ENCODE assay signal across 1 cellular context in genomic region chr7:332646-333398, GRCh38.
TF ChIP-seq lines count a peak whose summit lies in the region.

No MANE protein-coding gene starts in this region.

TF ChIP-seq in HepG2, 621 proteins besides CTCF, POLR2A, EP300 and RAD21 (continued from another document and continues in another):
- TF ChIP-seq ZNF446 (CRISPR knock-in tag; IDR thresholded peaks at IDR 0.05) (no peak), ZBTB40 (IDR thresholded peaks at IDR 0.05) (no peak), ZBTB40 (CRISPR knock-in tag; IDR thresholded peaks at IDR 0.05) (no peak), TBX2 (CRISPR knock-in tag; IDR thresholded peaks at IDR 0.05; ENCODE audit: borderline replicate concordance) (peak; percentile 83), ZNF12 (CRISPR knock-in tag; IDR thresholded peaks at IDR 0.05) (no peak), ZFY (CRISPR knock-in tag; IDR thresholded peaks at IDR 0.05) (peak; percentile 50), SRY (CRISPR knock-in tag; IDR thresholded peaks at IDR 0.05) (peak; percentile 23; the same call in 1 of the 2 replicates), ZSCAN31 (CRISPR knock-in tag; IDR thresholded peaks at IDR 0.05; ENCODE audit: low read depth) (peak; percentile 76; the same call in 1 of the 2 replicates), ZNF768 (CRISPR knock-in tag; IDR thresholded peaks at IDR 0.05) (0 out of 2 replicates have a peak, but pooled peaks have one; percentile 13), ZBTB14 (CRISPR knock-in tag; IDR thresholded peaks at IDR 0.05) (no peak), PREB (CRISPR knock-in tag; IDR thresholded peaks at IDR 0.05) (no peak), ZHX1 (CRISPR knock-in tag; IDR thresholded peaks at IDR 0.05; ENCODE audit: low read depth) (no peak), THAP11 (CRISPR knock-in tag; IDR thresholded peaks at IDR 0.05) (0 out of 2 replicates have a peak, but pooled peaks have one; percentile 25), SATB2 (CRISPR knock-in tag; IDR thresholded peaks at IDR 0.05) (0 out of 2 replicates have a peak, but pooled peaks have one; percentile 41), ZNF3 (CRISPR knock-in tag; IDR thresholded peaks at IDR 0.05) (no peak), CHCHD3 (CRISPR knock-in tag; IDR thresholded peaks at IDR 0.05) (no peak), RBFOX2 (IDR thresholded peaks at IDR 0.05; ENCODE audit: low read depth, low read length) (peak; percentile 68), GATAD1 (CRISPR knock-in tag; IDR thresholded peaks at IDR 0.05) (peak; percentile 39; the same call in 1 of the 2 replicates), ZNF800 (CRISPR knock-in tag; IDR thresholded peaks at IDR 0.05) (peak; percentile 78), SIX4 (CRISPR knock-in tag; IDR thresholded peaks at IDR 0.05) (no peak), ZNF580 (CRISPR knock-in tag; IDR thresholded peaks at IDR 0.05; ENCODE audit: borderline replicate concordance, low read depth) (peak; percentile 38; the same call in 1 of the 2 replicates), ZNF687 (CRISPR knock-in tag; IDR thresholded peaks at IDR 0.05) (peak; percentile 83), ZMAT3 (CRISPR knock-in tag; conservative IDR thresholded peaks at IDR 0.05) (0 out of 2 replicates have a peak, but pooled peaks have one; percentile 32), ZBED4 (CRISPR knock-in tag; IDR thresholded peaks at IDR 0.05; ENCODE audit: borderline replicate concordance) (0 out of 2 replicates have a peak, but pooled peaks have one; percentile 28)
